15 cellular contexts compared by ENCODE assay signal in the genomic region with DNA sequence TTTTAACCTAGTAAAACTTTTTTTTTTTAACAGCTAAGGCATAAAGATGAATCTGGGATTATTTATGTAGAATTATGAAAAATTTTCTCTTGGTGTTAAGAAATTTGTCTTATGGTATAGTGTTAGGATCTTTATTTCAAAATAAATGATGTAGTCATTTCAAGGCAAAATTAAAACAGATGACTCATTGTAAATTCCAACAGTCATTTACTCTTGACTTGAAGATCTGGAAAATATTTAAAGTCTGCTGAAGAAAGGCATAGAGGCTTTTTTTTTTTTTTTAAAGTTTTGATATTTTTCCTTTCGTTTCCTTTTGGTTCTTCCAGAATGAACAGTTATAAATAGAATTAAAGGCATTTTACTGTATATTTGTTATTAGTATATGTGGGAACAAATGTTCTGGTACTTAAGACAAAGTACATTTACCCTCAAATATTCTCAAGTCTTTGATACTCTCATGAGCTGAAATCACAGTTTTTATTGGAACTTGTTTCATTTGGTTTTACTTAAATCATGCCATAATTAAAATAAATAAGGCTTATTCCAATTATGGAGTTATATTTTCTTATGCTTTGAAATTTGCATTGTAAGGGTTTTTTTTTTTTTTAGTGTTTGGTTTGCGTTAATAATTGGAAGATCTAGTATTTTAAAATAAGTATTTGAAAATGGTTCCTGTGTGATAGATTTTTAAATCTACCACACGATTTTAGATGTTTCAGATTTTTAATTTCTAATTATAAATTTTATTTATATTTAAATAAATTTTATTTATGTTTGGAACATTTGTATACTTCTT. TPM values are rescaled to one million over a fixed set of nuclear protein-coding genes. Genes with fewer than 3 reads are reported as not detected.
DNase-seq lines count a peak whose midpoint lies in the region; ATAC-seq, FAIRE-seq and TF ChIP-seq lines count a peak whose summit lies in the region.
"Had no signal": no experiment of that assay in that cellular context is flagged by ENCODE, and none has a peak within 500 bp of the region (broad histone marks: within the 10 kb centered on the region; RNA-seq: fewer than 3 reads in every experiment).

No MANE protein-coding gene starts in this region.

- POLR2A ChIA-PET in A549 (lab: Yijun Ruan, JAX), result no interaction called here

- H3K4me1 ChIP-seq in A549 (peaks cover 82% of the 10 kb centered on the region), GM23248 (ENCODE audit: insufficient read depth) (peaks cover 38% of the 10 kb centered on the region), adipocyte (ENCODE audit: control insufficient read depth, insufficient read depth, low read length) (peaks cover 41% of the 10 kb centered on the region), SJCRH30 (no peaks in the 10 kb centered on the region)

- TF ChIP-seq EP300 in A549 (IDR thresholded peaks at IDR 0.05), result no peak

- TF ChIP-seq CTCF in A549 (IDR thresholded peaks at IDR 0.05) (no peak), fibroblast of villous mesenchyme (IDR thresholded peaks at IDR 0.05; ENCODE audit: insufficient read depth, low read depth, low read length) (no peak)

- H3K9me3 ChIP-seq in A549 (no peaks in the 10 kb centered on the region), GM23248 (ENCODE audit: low read depth) (no peaks in the 10 kb centered on the region), adipocyte (ENCODE audit: control insufficient read depth, low read length) (no peaks in the 10 kb centered on the region), SJCRH30 (replicated peaks) (no peaks in the 10 kb centered on the region)

- ATAC-seq in A549, result no peak
- no peak for ATAC-seq in HG03135 (IDR thresholded peaks at IDR 0.05; ENCODE audit: unreplicated experiment)

- 5% methylated on average over 3 of the region's 3 CpGs for WGBS in A549 (ENCODE audit: missing lambda C conversion rate)
- 6 to 14% methylated on average over 3 of the region's 3 CpGs for WGBS in GM23248 (ENCODE audit: low coverage in 1 of 2, low lambda C conversion rate in 2 of 2, missing lambda C conversion rate in 2 of 2), 2 experiments

- no peak for FAIRE-seq in A549 (lab: Jason Lieb, UNC)

- TF ChIP-seq POLR2A in A549 (IDR thresholded peaks at IDR 0.05; ENCODE audit: low read length), result no peak

- H3K4me2 ChIP-seq in A549 (peak overlapping the region; percentile 84), GM23248 (ENCODE audit: unreplicated experiment) (peak overlapping the region; percentile 76)
- H3K4me2 ChIP-seq: KMS-11 had no signal

- 0 out of 2 replicates have a peak, but pooled peaks cover 2% of the 10 kb centered on the region for H4K20me1 ChIP-seq in GM23248 (ENCODE audit: insufficient read depth)

- no peaks in the 10 kb centered on the region for H3K27me3 ChIP-seq in GM23248 (replicated peaks; ENCODE audit: insufficient read depth)
- H3K27me3 ChIP-seq in adipocyte (replicated peaks; ENCODE audit: control insufficient read depth, insufficient read depth, low read length), result no peaks in the 10 kb centered on the region
- H3K27me3 ChIP-seq in SJCRH30, result no peaks in the 10 kb centered on the region

- H3K9ac ChIP-seq in GM23248 (peak overlapping the region; percentile 43), adipocyte (ENCODE audit: low read length) (peak overlapping the region; percentile 58)
- H3K9ac ChIP-seq: KMS-11 had no signal

- in situ Hi-C loops in GM23248 (cut with MboI), result no loop called here

- peaks cover 97% of the 10 kb centered on the region for H3K79me2 ChIP-seq in GM23248 (ENCODE audit: insufficient read depth)

- peaks cover 85% of the 10 kb centered on the region for H3F3A ChIP-seq in GM23248 (ENCODE audit: insufficient read depth)

- no peak for DNase-seq in A549 (ENCODE audit: low read depth in 1 of 2, low spot score in 1 of 2)
- DNase-seq in GM23248, result peak; percentile 76
- peak; percentile 79 for DNase-seq in adipocyte (ENCODE audit: low read depth)
- peak; percentile 54 for DNase-seq in fibroblast of villous mesenchyme (ENCODE audit: low read depth)
- no peak for DNase-seq in epidermal melanocyte (ENCODE audit: insufficient read length, low spot score)
- no peak for DNase-seq in NOMO-1 (lab: John Stamatoyannopoulos, UW; ENCODE audit: unreplicated experiment in 2 of 2)
- no peak for DNase-seq in SJCRH30
- DNase-seq: activated CD4-positive, alpha-beta T cell treated with anti-CD3 and anti-CD28 coated beads, Interleukin-2, amount 50 U/mL, for 1 hour; cortex of kidney; islet precursor cell; NCI-H2081; NK-92 treated with Interleukin-12 subunit alpha and Interleukin-12 subunit beta, amount 100 ng/mL, for 24 hours; retina had no signal

- no peak overlapping the region for H3K4me3 ChIP-seq in A549
- peak overlapping the region; percentile 33; the same call in 1 of the 2 replicates for H3K4me3 ChIP-seq in GM23248
- peak overlapping the region; percentile 54 for H3K4me3 ChIP-seq in adipocyte (ENCODE audit: low read length)
- H3K4me3 ChIP-seq in fibroblast of villous mesenchyme (ENCODE audit: low read depth, low read length), result no peak overlapping the region
- H3K4me3 ChIP-seq in SJCRH30, result no peak overlapping the region

- no peak for TF ChIP-seq RAD21 in A549 (conservative IDR thresholded peaks at IDR 0.05 in 1 of 2, IDR thresholded peaks at IDR 0.05 in 1 of 2)

- peak overlapping the region; percentile 58 to 66; a peak in 3 of 6 replicates for H3K27ac ChIP-seq in A549
- H3K27ac ChIP-seq in GM23248, result peak overlapping the region; percentile 64
- no peak overlapping the region for H3K27ac ChIP-seq in SJCRH30
- H3K27ac ChIP-seq: KMS-11 had no signal

- H3K36me3 ChIP-seq in GM23248 (ENCODE audit: low read depth) (peaks cover 89% of the 10 kb centered on the region), adipocyte (ENCODE audit: control insufficient read depth, insufficient read depth, low read length, severe bottlenecking) (peaks cover 87% of the 10 kb centered on the region), SJCRH30 (peaks cover 87% of the 10 kb centered on the region)

- H3K9me2 ChIP-seq in GM23248 (ENCODE audit: insufficient read depth), result no peaks in the 10 kb centered on the region

- H2AFZ ChIP-seq in GM23248, result no peak overlapping the region

- CTCF ChIA-PET in A549 (lab: Yijun Ruan, JAX), result interaction anchor here (1.1 kb wide), 1 partner anchor 17 kb away, joined by 3 read pairs; no protein-coding TSS in a partner anchor

TF ChIP-seq in A549, 52 proteins besides CTCF, POLR2A, EP300 and RAD21 (continues in another document):
- no peak for TF ChIP-seq RFX5 (IDR thresholded peaks at IDR 0.05)
- no peak for TF ChIP-seq KDM1A (IDR thresholded peaks at IDR 0.05; ENCODE audit: low read depth)
- no peak for TF ChIP-seq ZNF302 (CRISPR knock-in tag; IDR thresholded peaks at IDR 0.05)
- TF ChIP-seq, protein P1, sequence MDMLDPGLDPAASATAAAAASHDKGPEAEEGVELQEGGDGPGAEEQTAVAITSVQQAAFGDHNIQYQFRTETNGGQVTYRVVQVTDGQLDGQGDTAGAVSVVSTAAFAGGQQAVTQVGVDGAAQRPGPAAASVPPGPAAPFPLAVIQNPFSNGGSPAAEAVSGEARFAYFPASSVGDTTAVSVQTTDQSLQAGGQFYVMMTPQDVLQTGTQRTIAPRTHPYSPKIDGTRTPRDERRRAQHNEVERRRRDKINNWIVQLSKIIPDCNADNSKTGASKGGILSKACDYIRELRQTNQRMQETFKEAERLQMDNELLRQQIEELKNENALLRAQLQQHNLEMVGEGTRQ (IDR thresholded peaks at IDR 0.05), result no peak
- no peak for TF ChIP-seq HOXB5 (CRISPR knock-in tag; IDR thresholded peaks at IDR 0.05)
- TF ChIP-seq TFCP2L1 (CRISPR knock-in tag; IDR thresholded peaks at IDR 0.05), result no peak
- peak; percentile 67 for TF ChIP-seq MAFK (IDR thresholded peaks at IDR 0.05; ENCODE audit: partially characterized antibody)
- TF ChIP-seq JUN (IDR thresholded peaks at IDR 0.05), result no peak
- TF ChIP-seq PHF8 (IDR thresholded peaks at IDR 0.05; ENCODE audit: borderline replicate concordance, low read depth), result no peak
- no peak for TF ChIP-seq FOXS1 (CRISPR knock-in tag; IDR thresholded peaks at IDR 0.05)
- no peak for TF ChIP-seq SREBF2 (IDR thresholded peaks at IDR 0.05)
- TF ChIP-seq JUNB (IDR thresholded peaks at IDR 0.05), result peak; percentile 31; the same call in 1 of the 2 replicates
- TF ChIP-seq MYC (IDR thresholded peaks at IDR 0.05; ENCODE audit: borderline replicate concordance, low read length), result no peak
- TF ChIP-seq BHLHE40 (IDR thresholded peaks at IDR 0.05; ENCODE audit: low read depth, low read length), result no peak
- TF ChIP-seq NFE2L2 (conservative IDR thresholded peaks at IDR 0.05; ENCODE audit: low read length), result 0 out of 2 replicates have a peak, but pooled peaks have one; percentile 19
- no peak for TF ChIP-seq SMC3 (IDR thresholded peaks at IDR 0.05)
- TF ChIP-seq FOSL2 (IDR thresholded peaks at IDR 0.05), result no peak
- peak; percentile 81 for TF ChIP-seq FOSL2 (CRISPR knock-in tag; IDR thresholded peaks at IDR 0.05)
- TF ChIP-seq ZC3H11A (IDR thresholded peaks at IDR 0.05), result no peak
- no peak for TF ChIP-seq NPAS2 (CRISPR knock-in tag; IDR thresholded peaks at IDR 0.05; ENCODE audit: borderline replicate concordance)
- TF ChIP-seq PBX3 (IDR thresholded peaks at IDR 0.05), result no peak

RNA-seq across cellular contexts. Expression of gene GLS, which starts 29.9 kb away (rescaled TPM):
- 221 and 269 TPM in 2 replicates for polyA plus RNA-seq in A549 (2011; rRNA removed)
- 27.9 and 32.7 TPM in 2 replicates for polyA plus RNA-seq in A549 (2012; cell fraction: cytosol; rRNA removed)
- polyA plus RNA-seq in A549 (2012; cell fraction: nucleus; rRNA removed), result 49.7 and 80.3 TPM in 2 replicates
- polyA plus RNA-seq in A549 (2017; fragmentation: RNase III; extraction: RNeasy Plus Mini Kit Qiagen cat#74134 plus additional on column Dnase treatment), result 270 to 321 TPM (median 286 TPM) in 3 replicates
- polyA minus RNA-seq in A549 (2011; rRNA and poly(A)+ RNA removed), result 194 and 213 TPM in 2 replicates
- 362 and 426 TPM in 2 replicates for total RNA-seq in GM23248 (2014; rRNA removed; shearing (Covaris generic))
- polyA plus RNA-seq in GM23248 (2016; fragmentation: Nextera tagmentation; extraction: Ambion mirVana), result 81.0 and 96.0 TPM in 2 replicates
- 375 and 519 TPM in 2 replicates for total RNA-seq in fibroblast of villous mesenchyme
- 243 and 283 TPM in 2 replicates for total RNA-seq in SJCRH30 (2014; rRNA removed; shearing (Covaris generic))

Comparison
In these comparisons a context has a peak if more than half of its experiments do, and no peak if none do; other contexts are left out.
1. DNase-seq: peak in GM23248 (single experiment), adipocyte (single experiment) and fibroblast of villous mesenchyme (single experiment); none in A549 (0 of 2), epidermal melanocyte (single experiment), NOMO-1 (0 of 2) and SJCRH30 (0 of 2).
2. H3K4me3 ChIP-seq: peak in GM23248 (single experiment) and adipocyte (single experiment); none in A549 (single experiment), fibroblast of villous mesenchyme (single experiment) and SJCRH30 (single experiment).